ENCODE assay signal across 14 cellular contexts in the genomic region with DNA sequence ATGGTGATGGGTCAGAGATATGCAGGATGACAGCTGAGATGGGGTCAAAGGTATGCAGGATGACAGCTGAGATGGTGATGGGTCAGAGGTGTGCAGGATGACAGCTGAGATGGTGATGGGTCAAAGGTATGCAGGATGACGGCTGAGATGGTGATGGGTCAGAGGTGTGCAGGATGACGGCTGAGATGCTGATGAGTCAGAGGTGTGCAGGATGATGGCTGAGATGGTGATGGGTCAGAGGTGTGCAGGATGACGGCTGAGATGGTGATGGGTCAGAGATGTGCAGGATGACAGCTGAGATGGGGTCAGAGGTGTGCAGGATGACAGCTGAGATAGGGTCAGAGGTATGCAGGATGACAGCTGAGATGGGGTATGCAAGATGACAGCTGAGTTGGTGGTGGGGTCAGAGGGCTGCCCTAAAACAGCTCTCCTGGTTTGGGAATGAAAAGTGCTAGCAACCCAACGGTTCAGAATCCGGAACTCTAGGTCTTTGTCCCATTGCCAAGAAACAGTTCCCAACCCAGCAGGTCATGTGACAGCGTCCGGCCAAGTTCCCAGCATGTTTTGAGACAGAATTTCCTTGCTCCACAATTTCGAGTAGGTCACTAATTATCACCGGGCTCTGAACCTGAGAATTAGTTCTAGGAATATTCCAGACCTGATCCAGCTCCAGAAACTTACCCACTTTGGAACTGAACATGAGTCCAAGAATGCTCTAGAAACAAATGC. TPM values are rescaled to one million over a fixed set of nuclear protein-coding genes. Genes with fewer than 3 reads are reported as not detected.
DNase-seq lines count a peak whose midpoint lies in the region; ATAC-seq, FAIRE-seq and TF ChIP-seq lines count a peak whose summit lies in the region.
"Had no signal": no experiment of that assay in that cellular context is flagged by ENCODE, and none has a peak within 500 bp of the region (broad histone marks: within the 10 kb centered on the region; RNA-seq: fewer than 3 reads in every experiment).

No MANE protein-coding gene starts in this region.

- ATAC-seq in HepG2 = no peak
- no peak for ATAC-seq in upper lobe of right lung
- no peak for ATAC-seq in GM21825 (IDR thresholded peaks at IDR 0.05; ENCODE audit: unreplicated experiment)
- ATAC-seq: foreskin keratinocyte had no signal

- H3K4me1 ChIP-seq in HepG2 (ENCODE audit: insufficient read depth, low read length) = peaks cover 26% of the 10 kb centered on the region
- no peaks in the 10 kb centered on the region for H3K4me1 ChIP-seq in small intestine (ENCODE audit: control insufficient read depth in 2 of 2, insufficient read depth in 1 of 2, low read depth in 1 of 2, low read length in 1 of 2)
- peaks cover 29% of the 10 kb centered on the region for H3K4me1 ChIP-seq in upper lobe of right lung
- H3K4me1 ChIP-seq: foreskin keratinocyte had no signal

- H3K27ac Mint-ChIP-seq in HFFc6 (no peak overlapping the region), brain (peak overlapping the region in 4 of 5 experiments; percentile 64 to 98 (median 88))

- no peaks in the 10 kb centered on the region for H4K20me1 ChIP-seq in HepG2 (ENCODE audit: insufficient read depth, low read length)

- peaks cover 31% of the 10 kb centered on the region for H3K36me3 Mint-ChIP-seq in HFFc6 (ENCODE audit: low read depth)
- peaks cover 71% of the 10 kb centered on the region for H3K36me3 Mint-ChIP-seq in brain

- CTCF ChIA-PET in HepG2 (lab: Yijun Ruan, JAX; ENCODE audit: low intra/inter-chr PET ratio, low total read pairs) = no interaction called here

- H3K27me3 ChIP-seq in HepG2 (ENCODE audit: control insufficient read depth in 1 of 2, insufficient read depth in 2 of 2, low read length in 2 of 2) (no peaks in the 10 kb centered on the region; a peak in 1 of 5 replicates), small intestine (ENCODE audit: control insufficient read depth in 2 of 2, insufficient read depth in 2 of 2, low read length in 2 of 2) (no peaks in the 10 kb centered on the region), upper lobe of right lung (no peaks in the 10 kb centered on the region)
- H3K27me3 ChIP-seq: foreskin keratinocyte had no signal

- peaks cover 18% of the 10 kb centered on the region for H3K79me2 ChIP-seq in HepG2 (ENCODE audit: insufficient read depth, low read length)

- WGBS in HepG2 (ENCODE audit: low lambda C conversion rate) = 94% methylated on average over 9 of the region's 9 CpGs
- 32 to 42% (median 39%) methylated on average over 9 of the region's 9 CpGs for WGBS in small intestine, 3 donors

- no peak for TF ChIP-seq RAD21 in HepG2 (CRISPR knock-in tag; IDR thresholded peaks at IDR 0.05)

- TF ChIP-seq EP300 in HepG2 (IDR thresholded peaks at IDR 0.05; ENCODE audit: low read depth in 2 of 2, low read length in 2 of 2) (no peak), HepG2 (CRISPR knock-in tag; IDR thresholded peaks at IDR 0.05; ENCODE audit: borderline replicate concordance) (no peak)

- in situ Hi-C loops in HepG2 (cut with HindIII; ENCODE audit: extremely low pct_ligation_motif_present, low pct_unique_long_range_greater_than_20kb) = no loop called here

- no peak for TF ChIP-seq POLR2A in HepG2 (IDR thresholded peaks at IDR 0.05; ENCODE audit: insufficient read depth in 1 of 2, low read depth in 2 of 2, low read length in 2 of 2)

- H3K27me3 Mint-ChIP-seq in HFFc6 (ENCODE audit: insufficient read depth) (no peaks in the 10 kb centered on the region; the same call in none of the 2 replicates), brain (peaks cover 6% of the 10 kb centered on the region)

- DNase-seq in HFFc6 = no peak
- DNase-seq in HepG2 (ENCODE audit: low spot score) = no peak
- DNase-seq in small intestine = peak; percentile 21
- DNase-seq in foreskin fibroblast = no peak
- DNase-seq in upper lobe of right lung = no peak
- no peak for DNase-seq in HK-2 (ENCODE audit: unreplicated experiment)
- DNase-seq: activated naive CD4-positive, alpha-beta T cell treated with anti-CD3 and anti-CD28 coated beads, Interleukin-2, amount 50 U/mL, for 16 hours; DMS79 treated with DMSO at 0.1 percent for 48 hours; foreskin keratinocyte had no signal

- H3K9me3 ChIP-seq in HepG2 (ENCODE audit: low read length) (no peaks in the 10 kb centered on the region), small intestine (ENCODE audit: control insufficient read depth, low read depth) (no peaks in the 10 kb centered on the region), upper lobe of right lung (no peaks in the 10 kb centered on the region)
- H3K9me3 ChIP-seq: neutrophil had no signal

- H2AFZ ChIP-seq in HepG2 (ENCODE audit: low read length) = no peak overlapping the region

- TF ChIP-seq CTCF in HFFc6 (IDR thresholded peaks at IDR 0.05) (no peak), brain (conservative IDR thresholded peaks at IDR 0.05) (no peak), HepG2 (CRISPR knock-in tag; IDR thresholded peaks at IDR 0.05) (no peak), foreskin fibroblast (IDR thresholded peaks at IDR 0.05; ENCODE audit: low read depth, low read length) (no peak), upper lobe of right lung (IDR thresholded peaks at IDR 0.05) (no peak)

- H3K9ac ChIP-seq in HepG2 (ENCODE audit: insufficient read depth, low read depth, low read length) = no peak overlapping the region
- H3K9ac ChIP-seq: KMS-11 had no signal

- intact Hi-C loops in HepG2 (cut with micrococcal nuclease; ENCODE audit: unreplicated experiment) = no loop called here
- intact Hi-C loops in upper lobe of right lung (cut with DNase I) = no loop called here

- no TSS peak for BruUV-seq in HepG2 (replicated peaks; lab: Mats Ljungman, UMichigan)

- H3K36me3 ChIP-seq in HepG2 (replicated peaks in 1 of 2; ENCODE audit: control insufficient read depth in 1 of 2, insufficient read depth in 2 of 2, low read length in 2 of 2) (peaks cover 1 to 22% of the 10 kb centered on the region in 2 experiments; a peak in 4 of 5 replicates), small intestine (ENCODE audit: control insufficient read depth in 2 of 2, insufficient read depth in 2 of 2, low read length in 2 of 2) (peaks cover 0 to 7% of the 10 kb centered on the region in 2 donors), upper lobe of right lung (peaks cover 40% of the 10 kb centered on the region)

- FAIRE-seq in HepG2 (lab: Jason Lieb, UNC) (no peak), small intestine (lab: Jason Lieb, UNC) (no peak)
- FAIRE-seq: TTC549 had no signal

- H3K4me1 Mint-ChIP-seq in HFFc6 (ENCODE audit: low read depth) (peaks cover 25% of the 10 kb centered on the region), brain (peaks cover 45% of the 10 kb centered on the region)

- POLR2A ChIA-PET in HepG2 (lab: Yijun Ruan, JAX) = interaction anchor here (0.7 kb wide), 1 partner anchor 44 kb away, joined by 3 read pairs; no protein-coding TSS in a partner anchor

- no peak overlapping the region for H3K4me2 ChIP-seq in HepG2 (ENCODE audit: low read depth, low read length)
- H3K4me2 ChIP-seq: KMS-11 had no signal

- H3K9me3 Mint-ChIP-seq in HFFc6 (no peaks in the 10 kb centered on the region), brain (peaks cover 0 to 4% (median 0%) of the 10 kb centered on the region in 5 experiments)

- H3K4me3 ChIP-seq in HepG2 (replicated peaks in 1 of 3; ENCODE audit: insufficient read depth in 1 of 3, low read depth in 2 of 3, low read length in 3 of 3) (no peak overlapping the region), small intestine (ENCODE audit: low read depth in 1 of 2, low read length in 2 of 2) (no peak overlapping the region), foreskin fibroblast (ENCODE audit: low read depth in 1 of 2, low read length in 2 of 2) (no peak overlapping the region), upper lobe of right lung (no peak overlapping the region)

- H3K4me3 Mint-ChIP-seq in HFFc6 = peak overlapping the region; percentile 22; the same call in 1 of the 2 replicates
- H3K4me3 Mint-ChIP-seq in brain = peak overlapping the region; percentile 45 to 98 (median 65)

- H3K27ac ChIP-seq in HepG2 (ENCODE audit: extremely low read length, insufficient read depth, low read length) (no peak overlapping the region), small intestine (ENCODE audit: low read depth in 1 of 2, low read length in 1 of 2) (no peak overlapping the region), upper lobe of right lung (no peak overlapping the region)
- H3K27ac ChIP-seq: foreskin keratinocyte, KMS-11, neutrophil had no signal

RNA-seq across cellular contexts. Expression of a gene that starts 3.3 kb away (rescaled TPM):
- 100 to 1,000 TPM; 214 to 245 (median 224) TPM for total RNA-seq in HFFc6 (2021; fragmentation: NEBNext Ultra II Directional; extraction: Animal tissue kit (Norgen Biotek cat#: 25700))
- 926 TPM for polyA plus RNA-seq in brain (ENCODE audit: insufficient read depth, low read depth, low replicate concordance)
- 57.0 and 64.7 TPM in 2 replicates for total RNA-seq in HepG2 (2016; rRNA removed; fragmentation: Illumina TruSeq; extraction: Trizol)
- 415 and 416 TPM in 2 replicates for total RNA-seq in HepG2 (2016; cell fraction: cytosol; rRNA removed; fragmentation: Illumina TruSeq; extraction: Trizol; ENCODE audit: low read depth)
- total RNA-seq in HepG2 (2016; cell fraction: insoluble cytoplasmic fraction; rRNA removed; fragmentation: Illumina TruSeq; extraction: Trizol) = 46.9 and 63.2 TPM in 2 replicates
- total RNA-seq in HepG2 (2016; cell fraction: membrane; rRNA removed; fragmentation: Illumina TruSeq; extraction: Trizol) = 235 and 276 TPM in 2 replicates
- 28.8 and 32.2 TPM in 2 replicates for total RNA-seq in HepG2 (2016; cell fraction: nucleus; rRNA removed; fragmentation: Illumina TruSeq; extraction: Trizol)
- polyA plus RNA-seq in HepG2 (2011; rRNA removed) = 50.3 and 55.8 TPM in 2 replicates
- polyA plus RNA-seq in HepG2 (2011; cell fraction: cytosol; rRNA removed) = 52.1 and 56.8 TPM in 2 replicates
- polyA plus RNA-seq in HepG2 (2011; cell fraction: nucleus; rRNA removed) = 41.3 and 52.2 TPM in 2 replicates
- 14.6 and 20.9 TPM in 2 replicates for polyA plus RNA-seq in HepG2 (2012)
- polyA plus RNA-seq in HepG2 (2016; cell fraction: cytosol; fragmentation: Illumina TruSeq; extraction: Trizol; ENCODE audit: low read depth) = 421 and 463 TPM in 2 replicates
- 46.3 and 48.2 TPM in 2 replicates for polyA plus RNA-seq in HepG2 (2016; cell fraction: insoluble cytoplasmic fraction; fragmentation: Illumina TruSeq; extraction: Trizol; ENCODE audit: low read depth)
- polyA plus RNA-seq in HepG2 (2016; cell fraction: membrane; fragmentation: Illumina TruSeq; extraction: Trizol; ENCODE audit: low read depth) = 226 and 236 TPM in 2 replicates
- polyA plus RNA-seq in HepG2 (2016; cell fraction: nucleus; fragmentation: Illumina TruSeq; extraction: Trizol; ENCODE audit: insufficient read depth, low read depth) = 54.1 and 65.0 TPM in 2 replicates
- polyA minus RNA-seq in HepG2 (2011; rRNA and poly(A)+ RNA removed; ENCODE audit: low replicate concordance) = 20.3 and 61.1 TPM in 2 replicates
- 7.8 and 8.5 TPM in 2 replicates for polyA minus RNA-seq in HepG2 (2011; cell fraction: cytosol; rRNA and poly(A)+ RNA removed)
- 7.5 and 10.1 TPM in 2 replicates for polyA minus RNA-seq in HepG2 (2011; cell fraction: nucleus; rRNA and poly(A)+ RNA removed)
- polyA plus RNA-seq in small intestine = 100 to 1,000 TPM; 322 to 434 (median 379) TPM
- total RNA-seq in upper lobe of right lung = 262 TPM

RNA-seq across cellular contexts. Expression of a gene that starts 22.6 kb away (rescaled TPM):
- not detected for total RNA-seq in HFFc6 (2021; fragmentation: NEBNext Ultra II Directional; extraction: Animal tissue kit (Norgen Biotek cat#: 25700))
- polyA plus RNA-seq in brain (ENCODE audit: insufficient read depth, low read depth, low replicate concordance) = not detected
- not detected in 2 replicates for total RNA-seq in HepG2 (2016; rRNA removed; fragmentation: Illumina TruSeq; extraction: Trizol)
- not detected in 2 replicates for total RNA-seq in HepG2 (2016; cell fraction: cytosol; rRNA removed; fragmentation: Illumina TruSeq; extraction: Trizol; ENCODE audit: low read depth)
- not detected in 2 replicates for total RNA-seq in HepG2 (2016; cell fraction: insoluble cytoplasmic fraction; rRNA removed; fragmentation: Illumina TruSeq; extraction: Trizol)
- not detected in 2 replicates for total RNA-seq in HepG2 (2016; cell fraction: membrane; rRNA removed; fragmentation: Illumina TruSeq; extraction: Trizol)
- total RNA-seq in HepG2 (2016; cell fraction: nucleus; rRNA removed; fragmentation: Illumina TruSeq; extraction: Trizol) = not detected in 2 replicates
- polyA plus RNA-seq in HepG2 (2011; rRNA removed) = not detected in 2 replicates
- polyA plus RNA-seq in HepG2 (2011; cell fraction: cytosol; rRNA removed) = not detected in 2 replicates
- not detected in 2 replicates for polyA plus RNA-seq in HepG2 (2011; cell fraction: nucleus; rRNA removed)
- polyA plus RNA-seq in HepG2 (2012) = not detected in 2 replicates
- polyA plus RNA-seq in HepG2 (2016; cell fraction: cytosol; fragmentation: Illumina TruSeq; extraction: Trizol; ENCODE audit: low read depth) = not detected in 2 replicates
- polyA plus RNA-seq in HepG2 (2016; cell fraction: insoluble cytoplasmic fraction; fragmentation: Illumina TruSeq; extraction: Trizol; ENCODE audit: low read depth) = not detected in 2 replicates
- polyA plus RNA-seq in HepG2 (2016; cell fraction: membrane; fragmentation: Illumina TruSeq; extraction: Trizol; ENCODE audit: low read depth) = not detected in 2 replicates
- not detected in 2 replicates for polyA plus RNA-seq in HepG2 (2016; cell fraction: nucleus; fragmentation: Illumina TruSeq; extraction: Trizol; ENCODE audit: insufficient read depth, low read depth)
- polyA minus RNA-seq in HepG2 (2011; rRNA and poly(A)+ RNA removed; ENCODE audit: low replicate concordance) = not detected in 2 replicates
- not detected in 2 replicates for polyA minus RNA-seq in HepG2 (2011; cell fraction: cytosol; rRNA and poly(A)+ RNA removed)
- not detected in 2 replicates for polyA minus RNA-seq in HepG2 (2011; cell fraction: nucleus; rRNA and poly(A)+ RNA removed)
- not detected for polyA plus RNA-seq in small intestine
- total RNA-seq in upper lobe of right lung = not detected
- total RNA-seq: foreskin keratinocyte had no signal
- polyA plus RNA-seq: foreskin keratinocyte had no signal

RNA-seq across cellular contexts. Expression of a gene that starts 36.4 kb away (rescaled TPM):
- total RNA-seq in HFFc6 (2021; fragmentation: NEBNext Ultra II Directional; extraction: Animal tissue kit (Norgen Biotek cat#: 25700)) = 100 to 1,000 TPM in 4 of 6 experiments, 10 to 100 TPM in 2; 72.7 to 113 (median 106) TPM
- polyA plus RNA-seq in brain (ENCODE audit: insufficient read depth, low read depth, low replicate concordance) (421 TPM), HepG2 (2011; rRNA removed) (137 and 141 TPM in 2 replicates), small intestine (100 to 1,000 TPM; 290 to 621 (median 552) TPM)
- total RNA-seq in HepG2 (2016; rRNA removed; fragmentation: Illumina TruSeq; extraction: Trizol) (44.2 and 53.9 TPM in 2 replicates), upper lobe of right lung (260 TPM)
- total RNA-seq in HepG2 (2016; cell fraction: cytosol; rRNA removed; fragmentation: Illumina TruSeq; extraction: Trizol; ENCODE audit: low read depth) = 107 and 126 TPM in 2 replicates
- 45.6 and 56.7 TPM in 2 replicates for total RNA-seq in HepG2 (2016; cell fraction: insoluble cytoplasmic fraction; rRNA removed; fragmentation: Illumina TruSeq; extraction: Trizol)
- 135 and 149 TPM in 2 replicates for total RNA-seq in HepG2 (2016; cell fraction: membrane; rRNA removed; fragmentation: Illumina TruSeq; extraction: Trizol)
- total RNA-seq in HepG2 (2016; cell fraction: nucleus; rRNA removed; fragmentation: Illumina TruSeq; extraction: Trizol) = 47.1 and 55.4 TPM in 2 replicates
- 112 and 146 TPM in 2 replicates for polyA plus RNA-seq in HepG2 (2011; cell fraction: cytosol; rRNA removed)
- 144 and 157 TPM in 2 replicates for polyA plus RNA-seq in HepG2 (2011; cell fraction: nucleus; rRNA removed)
- polyA plus RNA-seq in HepG2 (2012) = 184 and 186 TPM in 2 replicates
- 140 and 165 TPM in 2 replicates for polyA plus RNA-seq in HepG2 (2016; cell fraction: cytosol; fragmentation: Illumina TruSeq; extraction: Trizol; ENCODE audit: low read depth)
- 95.8 and 96.6 TPM in 2 replicates for polyA plus RNA-seq in HepG2 (2016; cell fraction: insoluble cytoplasmic fraction; fragmentation: Illumina TruSeq; extraction: Trizol; ENCODE audit: low read depth)
- 223 and 257 TPM in 2 replicates for polyA plus RNA-seq in HepG2 (2016; cell fraction: membrane; fragmentation: Illumina TruSeq; extraction: Trizol; ENCODE audit: low read depth)
- 129 and 142 TPM in 2 replicates for polyA plus RNA-seq in HepG2 (2016; cell fraction: nucleus; fragmentation: Illumina TruSeq; extraction: Trizol; ENCODE audit: insufficient read depth, low read depth)
- polyA minus RNA-seq in HepG2 (2011; rRNA and poly(A)+ RNA removed; ENCODE audit: low replicate concordance) = 51.2 and 58.9 TPM in 2 replicates
- 55.2 and 56.4 TPM in 2 replicates for polyA minus RNA-seq in HepG2 (2011; cell fraction: cytosol; rRNA and poly(A)+ RNA removed)
- polyA minus RNA-seq in HepG2 (2011; cell fraction: nucleus; rRNA and poly(A)+ RNA removed) = 36.2 and 36.4 TPM in 2 replicates

RNA-seq across cellular contexts. Expression of a gene that starts 40.0 kb away (rescaled TPM):
- not detected for total RNA-seq in HFFc6 (2021; fragmentation: NEBNext Ultra II Directional; extraction: Animal tissue kit (Norgen Biotek cat#: 25700))
- polyA plus RNA-seq in brain (ENCODE audit: insufficient read depth, low read depth, low replicate concordance) (not detected), HepG2 (2011; rRNA removed) (not detected in 2 replicates), small intestine (not detected)
- total RNA-seq in HepG2 (2016; rRNA removed; fragmentation: Illumina TruSeq; extraction: Trizol) (not detected in 2 replicates), upper lobe of right lung (not detected)
- not detected in 2 replicates for total RNA-seq in HepG2 (2016; cell fraction: cytosol; rRNA removed; fragmentation: Illumina TruSeq; extraction: Trizol; ENCODE audit: low read depth)
- total RNA-seq in HepG2 (2016; cell fraction: insoluble cytoplasmic fraction; rRNA removed; fragmentation: Illumina TruSeq; extraction: Trizol) = not detected in 2 replicates
- total RNA-seq in HepG2 (2016; cell fraction: membrane; rRNA removed; fragmentation: Illumina TruSeq; extraction: Trizol) = not detected in 2 replicates
- not detected in 2 replicates for total RNA-seq in HepG2 (2016; cell fraction: nucleus; rRNA removed; fragmentation: Illumina TruSeq; extraction: Trizol)
- not detected in 2 replicates for polyA plus RNA-seq in HepG2 (2011; cell fraction: cytosol; rRNA removed)
- not detected in 2 replicates for polyA plus RNA-seq in HepG2 (2011; cell fraction: nucleus; rRNA removed)
- polyA plus RNA-seq in HepG2 (2012) = not detected in 2 replicates
- not detected in 2 replicates for polyA plus RNA-seq in HepG2 (2016; cell fraction: cytosol; fragmentation: Illumina TruSeq; extraction: Trizol; ENCODE audit: low read depth)
- polyA plus RNA-seq in HepG2 (2016; cell fraction: insoluble cytoplasmic fraction; fragmentation: Illumina TruSeq; extraction: Trizol; ENCODE audit: low read depth) = not detected in 2 replicates
- polyA plus RNA-seq in HepG2 (2016; cell fraction: membrane; fragmentation: Illumina TruSeq; extraction: Trizol; ENCODE audit: low read depth) = not detected in 2 replicates
- not detected in 2 replicates for polyA plus RNA-seq in HepG2 (2016; cell fraction: nucleus; fragmentation: Illumina TruSeq; extraction: Trizol; ENCODE audit: insufficient read depth, low read depth)
- not detected in 2 replicates for polyA minus RNA-seq in HepG2 (2011; rRNA and poly(A)+ RNA removed; ENCODE audit: low replicate concordance)
- not detected in 2 replicates for polyA minus RNA-seq in HepG2 (2011; cell fraction: cytosol; rRNA and poly(A)+ RNA removed)
- not detected in 2 replicates for polyA minus RNA-seq in HepG2 (2011; cell fraction: nucleus; rRNA and poly(A)+ RNA removed)
- total RNA-seq: foreskin keratinocyte had no signal
- polyA plus RNA-seq: foreskin keratinocyte had no signal
